ENCODE assay signal across 18 cellular contexts in the genomic region with DNA sequence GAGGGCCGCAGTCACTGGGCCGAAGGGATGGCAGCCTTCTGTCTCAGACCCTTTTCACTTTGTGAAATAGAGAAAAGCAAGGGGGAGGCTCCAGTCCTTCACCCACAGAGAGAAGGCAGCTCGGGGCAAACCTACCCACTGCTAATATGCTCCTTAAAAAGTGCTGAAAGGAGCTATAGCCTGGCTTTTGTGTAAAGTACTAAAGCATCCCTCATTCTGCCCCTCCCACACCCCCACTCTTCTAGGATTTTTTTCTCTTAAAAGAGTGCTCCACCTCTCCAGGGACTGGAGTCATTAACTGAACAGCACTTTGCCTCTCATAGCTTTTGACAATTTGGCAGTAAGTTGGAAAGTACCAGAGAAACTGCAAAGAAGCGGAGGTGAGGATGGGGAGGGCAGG.
DNase-seq lines count a peak whose midpoint lies in the region; ATAC-seq and TF ChIP-seq lines count a peak whose summit lies in the region.
"Had no signal": no experiment of that assay in that cellular context is flagged by ENCODE, and none has a peak within 500 bp of the region (broad histone marks: within the 10 kb centered on the region; RNA-seq: fewer than 3 reads in every experiment).

No MANE protein-coding gene starts in this region.

- no peaks in the 10 kb centered on the region for H3K9me3 ChIP-seq in left lung
- no peaks in the 10 kb centered on the region for H3K9me3 ChIP-seq in transverse colon
- no peaks in the 10 kb centered on the region for H3K9me3 ChIP-seq in mucosa of descending colon

- H3K27me3 ChIP-seq in left lung, result no peaks in the 10 kb centered on the region
- no peaks in the 10 kb centered on the region for H3K27me3 ChIP-seq in transverse colon

- peaks cover 18 to 41% of the 10 kb centered on the region in 2 donors for H3K4me1 ChIP-seq in left lung
- H3K4me1 ChIP-seq in transverse colon, result peaks cover 18 to 93% (median 69%) of the 10 kb centered on the region in 4 donors
- H3K4me1 ChIP-seq in mucosa of descending colon (ENCODE audit: low read depth), result peaks cover 35% of the 10 kb centered on the region

- TF ChIP-seq CTCF in left lung (IDR thresholded peaks at IDR 0.05) (no peak), transverse colon (IDR thresholded peaks at IDR 0.05) (no peak), GM13977 (IDR thresholded peaks at IDR 0.05; ENCODE audit: extremely low read depth, insufficient read depth, missing control alignments) (no peak), mucosa of descending colon (IDR thresholded peaks at IDR 0.05) (no peak)

- in situ Hi-C loops in transverse colon (cut with MboI; ENCODE audit: low pct_ligation_motif_present in 1 of 4, low pct_unique_long_range_greater_than_20kb in 1 of 4, low sequenced_read_pairs in 3 of 4), result no loop called here
- in situ Hi-C loops in GM13977 (cut with MboI; ENCODE audit: low pct_unique_long_range_greater_than_20kb, low sequenced_read_pairs, unreplicated experiment), result no loop called here

- no peaks in the 10 kb centered on the region for H3K36me3 ChIP-seq in left lung
- no peaks in the 10 kb centered on the region for H3K36me3 ChIP-seq in transverse colon
- H3K36me3 ChIP-seq in mucosa of descending colon (ENCODE audit: low read depth), result no peaks in the 10 kb centered on the region

- H3K4me3 ChIP-seq in left lung (no peak overlapping the region), transverse colon (no peak overlapping the region), mucosa of descending colon (no peak overlapping the region)
- H3K4me3 ChIP-seq: K562 had no signal

- H3K27ac ChIP-seq in left lung (peak overlapping the region in 1 of 2 donors; percentile 26), transverse colon (peak overlapping the region; percentile 72 to 77 (median 77))
- H3K27ac ChIP-seq: 22Rv1, RWPE1 had no signal

- intact Hi-C loops in left lung (cut with DNase I) (no loop called here), transverse colon (cut with DNase I; ENCODE audit: low total_unique reads) (no loop called here), mucosa of descending colon (cut with DNase I, micrococcal nuclease) (loop anchor here in 1 of 2 donors (10.0 kb wide), 1 partner anchor 50 kb away; no protein-coding TSS in a partner anchor)

- TF ChIP-seq POLR2A in transverse colon (IDR thresholded peaks at IDR 0.05), result no peak

- WGBS in transverse colon (ENCODE audit: low coverage in 1 of 2), 2 donors, result 65 to 78% methylated on average over 2 to 4 of the region's 4 CpGs

- TF ChIP-seq EP300 in transverse colon (IDR thresholded peaks at IDR 0.05; ENCODE audit: low read depth), result no peak

- ATAC-seq in left lung (peak; percentile 52), mucosa of descending colon (no peak)
- ATAC-seq: K562 had no signal

- peak; percentile 21 for DNase-seq in NCI-H1105 treated with DMSO at 0.1 percent for 48 hours (lab: John Stamatoyannopoulos, UW)
- DNase-seq in NCI-H1105 (lab: John Stamatoyannopoulos, UW), result no peak
- DNase-seq in NCI-H345 (lab: John Stamatoyannopoulos, UW), result peak; percentile 43
- DNase-seq in left lung, result no peak
- no peak for DNase-seq in transverse colon
- no peak for DNase-seq in GM13977 (ENCODE audit: low spot score)
- DNase-seq in mucosa of descending colon, result no peak
- DNase-seq in COLO668 (lab: John Stamatoyannopoulos, UW; ENCODE audit: unreplicated experiment), result no peak
- DNase-seq: CD8-positive, alpha-beta memory T cell; DMS 273 treated with DMSO at 0.1 percent for 48 hours; GOT3; NCI-H1930; NCI-H2227 treated with DMSO at 0.1 percent for 48 hours; NCI-H526 treated with DMSO at 0.1 percent for 48 hours; OCI-M1 had no signal

Comparison
In these comparisons a context has a peak if more than half of its experiments do, and no peak if none do; other contexts are left out.
1. DNase-seq: peak in NCI-H1105 treated with DMSO at 0.1 percent for 48 hours (single experiment) and NCI-H345 (single experiment); none in NCI-H1105 (single experiment), left lung (0 of 2), transverse colon (single experiment), GM13977 (single experiment), mucosa of descending colon (0 of 3) and COLO668 (single experiment).